In genomic region chr19:10271543-10272086, GRCh38 we compare ENCODE assay signal across 8 cellular contexts. TPM values are rescaled to one million over a fixed set of nuclear protein-coding genes. Genes with fewer than 3 reads are reported as not detected.
DNase-seq lines count a peak whose midpoint lies in the region; ATAC-seq and TF ChIP-seq lines count a peak whose summit lies in the region.

No MANE protein-coding gene starts in this region.

- H3K9me3 Mint-ChIP-seq in endothelial cell (ENCODE audit: unreplicated experiment): no peaks in the 10 kb centered on the region

- ATAC-seq in GM21619 (IDR thresholded peaks at IDR 0.05; ENCODE audit: unreplicated experiment) (peak; percentile 18), psoas muscle (peak in 1 of 4 donors; percentile 3), GM19467 (IDR thresholded peaks at IDR 0.05; ENCODE audit: unreplicated experiment) (no peak)

- CTCF ChIA-PET in RWPE1 (lab: Yijun Ruan, JAX): interaction anchor here (0.5 to 3.0 kb wide), 6 partner anchors 12 to 437 kb away, joined by 3 to 33 read pairs (median 4); no protein-coding TSS in a partner anchor

- H3K27ac ChIP-seq in RWPE1 (peak overlapping the region; percentile 52), psoas muscle (peak overlapping the region; percentile 72)

- H3K27ac Mint-ChIP-seq in endothelial cell (ENCODE audit: unreplicated experiment): peak overlapping the region; percentile 36

- WGBS in psoas muscle, 3 donors: 23 to 29% (median 26%) methylated on average over 12 of the region's 12 CpGs

- peaks cover 0 to 8% of the 10 kb centered on the region in 2 donors for H3K36me3 ChIP-seq in psoas muscle (ENCODE audit: insufficient read depth in 1 of 2, low read depth in 1 of 2)

- H3K36me3 Mint-ChIP-seq in endothelial cell (ENCODE audit: low read depth, unreplicated experiment): no peaks in the 10 kb centered on the region

- H3K4me3 Mint-ChIP-seq in endothelial cell (ENCODE audit: unreplicated experiment): no peak overlapping the region

- H3K9me3 ChIP-seq in psoas muscle: no peaks in the 10 kb centered on the region

- peaks cover 15% of the 10 kb centered on the region for H3K27me3 Mint-ChIP-seq in endothelial cell (ENCODE audit: unreplicated experiment)

- H3K4me3 ChIP-seq in psoas muscle: peak overlapping the region; percentile 66

- H3K4me1 ChIP-seq in psoas muscle: peaks cover 16% of the 10 kb centered on the region

- POLR2A ChIA-PET in RWPE1 (lab: Yijun Ruan, JAX; ENCODE audit: low non-redundant PET): interaction anchor here (1.2 to 1.7 kb wide), 2 partner anchors 14 to 18 kb away, joined by 7 to 15 read pairs; partner anchors contain the start of gene ICAM5

- peaks cover 0 to 22% (median 1%) of the 10 kb centered on the region in 3 donors for H3K27me3 ChIP-seq in psoas muscle (ENCODE audit: insufficient read depth in 3 of 3, low read length in 2 of 3)

- H3K4me1 Mint-ChIP-seq in endothelial cell (ENCODE audit: unreplicated experiment): peaks cover 14% of the 10 kb centered on the region

- DNase-seq in ELR (ENCODE audit: low read depth): peak; percentile 68
- no peak for DNase-seq in RWPE1 (ENCODE audit: low spot score)
- DNase-seq in endothelial cell (ENCODE audit: low spot score): no peak
- no peak for DNase-seq in psoas muscle
- DNase-seq in GM03348 (ENCODE audit: low spot score): no peak
- no peak for DNase-seq in SK-N-DZ (ENCODE audit: low spot score)

- TF ChIP-seq CTCF in RWPE1 (conservative IDR thresholded peaks at IDR 0.05; ENCODE audit: low read depth) (no peak), endothelial cell (IDR thresholded peaks at IDR 0.05; ENCODE audit: unreplicated experiment) (no peak), psoas muscle (IDR thresholded peaks at IDR 0.05) (no peak)

- intact Hi-C loops in psoas muscle (cut with DNase I): loop anchor here in 1 of 2 donors (5.0 kb wide), 1 partner anchor 61 kb away; the partner anchor contains the start of gene RAVER1

RNA-seq across cellular contexts. Expression of gene ICAM1, which starts 0.7 kb away (rescaled TPM):
- 7.2 TPM for total RNA-seq in endothelial cell (ENCODE audit: unreplicated experiment)
- 1 to 10 TPM; 3.7 to 8.0 (median 6.9) TPM for total RNA-seq in psoas muscle
- 1 to 10 TPM; 2.7 to 7.5 (median 3.3) TPM for polyA plus RNA-seq in psoas muscle
- polyA plus RNA-seq in SK-N-DZ (2014; cell fraction: cytosol; rRNA removed): 0.16 TPM in 1 of 2 replicates, not detected in the other
- not detected in 2 replicates for polyA plus RNA-seq in SK-N-DZ (2014; cell fraction: nucleus; rRNA removed)

RNA-seq across cellular contexts. Expression of gene ICAM4, which starts 15.1 kb away (rescaled TPM):
- total RNA-seq in endothelial cell (ENCODE audit: unreplicated experiment): 0.36 TPM
- under 1 TPM in 1 of 4 donors, not detected in 3; 0.47 TPM for total RNA-seq in psoas muscle
- polyA plus RNA-seq in psoas muscle: under 1 TPM in 2 of 3 donors, not detected in 1; 0.04 to 0.18 TPM
- polyA plus RNA-seq in SK-N-DZ (2014; cell fraction: cytosol; rRNA removed): not detected in 2 replicates
- polyA plus RNA-seq in SK-N-DZ (2014; cell fraction: nucleus; rRNA removed): not detected in 2 replicates

RNA-seq across cellular contexts. Expression of gene ICAM5, which starts 18.1 kb away (rescaled TPM):
- total RNA-seq in endothelial cell (ENCODE audit: unreplicated experiment) (not detected), psoas muscle (under 1 TPM in 2 of 4 donors, not detected in 2; 0.13 to 0.22 TPM)
- polyA plus RNA-seq in psoas muscle: under 1 TPM in 2 of 3 donors, not detected in 1; 0.04 TPM
- polyA plus RNA-seq in SK-N-DZ (2014; cell fraction: cytosol; rRNA removed): 1.6 and 4.8 TPM in 2 replicates
- 7.7 and 13.4 TPM in 2 replicates for polyA plus RNA-seq in SK-N-DZ (2014; cell fraction: nucleus; rRNA removed)

RNA-seq across cellular contexts. Expression of gene MRPL4, which starts 19.6 kb away (rescaled TPM):
- total RNA-seq in endothelial cell (ENCODE audit: unreplicated experiment) (51.3 TPM), psoas muscle (10 to 100 TPM; 54.9 to 94.0 (median 58.9) TPM)
- polyA plus RNA-seq in psoas muscle: 100 to 1,000 TPM in 1 of 3 donors, 10 to 100 TPM in 2; 78.1 to 191 (median 79.9) TPM
- 112 and 129 TPM in 2 replicates for polyA plus RNA-seq in SK-N-DZ (2014; cell fraction: cytosol; rRNA removed)
- 104 and 119 TPM in 2 replicates for polyA plus RNA-seq in SK-N-DZ (2014; cell fraction: nucleus; rRNA removed)

RNA-seq across cellular contexts. Expression of gene ZGLP1, which starts 38.0 kb away (rescaled TPM):
- total RNA-seq in endothelial cell (ENCODE audit: unreplicated experiment) (8.2 TPM), psoas muscle (1 to 10 TPM in 1 of 4 donors, under 1 TPM in 2, not detected in 1; 0.59 to 2.9 (median 0.69) TPM)
- polyA plus RNA-seq in psoas muscle: 1 to 10 TPM in 1 of 3 donors, under 1 TPM in 2; 0.69 to 1.6 (median 1.00) TPM
- 1.6 and 2.4 TPM in 2 replicates for polyA plus RNA-seq in SK-N-DZ (2014; cell fraction: cytosol; rRNA removed)
- polyA plus RNA-seq in SK-N-DZ (2014; cell fraction: nucleus; rRNA removed): 16.2 and 24.5 TPM in 2 replicates
